Comparison of ENCODE assay signal across 8 cellular contexts in genomic region chr19:38388310-38389100, GRCh38. TPM values are rescaled to one million over a fixed set of nuclear protein-coding genes. Genes with fewer than 3 reads are reported as not detected.
A peak's percentile ranks its signal among the peaks of the same experiment; 100 is the strongest.
DNase-seq lines count a peak whose midpoint lies in the region; TF ChIP-seq lines count a peak whose summit lies in the region.

TSS of gene SPRED3 (plus strand) at chr19:38388697. CDS start at chr19:38390303, 1,606 bp downstream.

- DNase-seq in 8988T (peak; percentile 96), GM13977 (ENCODE audit: low spot score) (peak; percentile 42), NCI-H748 treated with DMSO at 0.1 percent for 48 hours (lab: John Stamatoyannopoulos, UW) (peak; percentile 52), choroid plexus epithelial cell (ENCODE audit: low read depth) (peak; percentile 61), left kidney (ENCODE audit: low read depth, low spot score) (peak; percentile 91), testis (peak; percentile 56), DMS114 treated with DMSO at 0.1 percent for 48 hours (lab: John Stamatoyannopoulos, UW; ENCODE audit: unreplicated experiment) (no peak), KG1 (lab: John Stamatoyannopoulos, UW) (no peak)

- intact Hi-C loops in testis (cut with DNase I; ENCODE audit: low total_unique reads): no loop called here

- no peaks in the 10 kb centered on the region for H3K27me3 ChIP-seq in testis

- no peaks in the 10 kb centered on the region for H3K9me3 ChIP-seq in testis

- no peaks in the 10 kb centered on the region for H3K36me3 ChIP-seq in testis (ENCODE audit: low read depth, missing control alignments)

- in situ Hi-C loops in GM13977 (cut with MboI; ENCODE audit: low pct_unique_long_range_greater_than_20kb, low sequenced_read_pairs, unreplicated experiment): no loop called here

- H3K4me3 ChIP-seq in choroid plexus epithelial cell (ENCODE audit: low read depth, low read length) (peak within 1 kb of the TSS; percentile 68), testis (peak within 1 kb of the TSS; percentile 35 to 57)

- H3K27ac ChIP-seq in testis: peak within 1 kb of the TSS in 1 of 2 donors; percentile 37

- peaks cover 23% of the 10 kb centered on the region for H3K4me1 ChIP-seq in testis

- TF ChIP-seq CTCF in GM13977 (IDR thresholded peaks at IDR 0.05; ENCODE audit: extremely low read depth, insufficient read depth, missing control alignments) (no peak), choroid plexus epithelial cell (conservative IDR thresholded peaks at IDR 0.05; ENCODE audit: low read depth, low read length) (no peak), testis (IDR thresholded peaks at IDR 0.05) (no peak)

- no peak for TF ChIP-seq POLR2A in testis (IDR thresholded peaks at IDR 0.05)

- 1% methylated on average over 22 to 46 of the region's 46 CpGs for WGBS in testis, 2 donors

RNA-seq across cellular contexts. Expression of gene SPRED3, which starts in this region (rescaled TPM):
- total RNA-seq in testis: 1 to 10 TPM; 2.2 to 2.6 TPM
- 1.7 TPM for polyA plus RNA-seq in testis (ENCODE audit: insufficient read depth, low read depth, low replicate concordance)

Comparison
In these comparisons a context has a peak if more than half of its experiments do, and no peak if none do; other contexts are left out.
1. DNase-seq: peak in 8988T (single experiment), GM13977 (single experiment), NCI-H748 treated with DMSO at 0.1 percent for 48 hours (single experiment), choroid plexus epithelial cell (single experiment), left kidney (single experiment) and testis (single experiment); none in DMS114 treated with DMSO at 0.1 percent for 48 hours (single experiment) and KG1 (single experiment).